1 cellular context compared by ENCODE assay signal in the genomic region with DNA sequence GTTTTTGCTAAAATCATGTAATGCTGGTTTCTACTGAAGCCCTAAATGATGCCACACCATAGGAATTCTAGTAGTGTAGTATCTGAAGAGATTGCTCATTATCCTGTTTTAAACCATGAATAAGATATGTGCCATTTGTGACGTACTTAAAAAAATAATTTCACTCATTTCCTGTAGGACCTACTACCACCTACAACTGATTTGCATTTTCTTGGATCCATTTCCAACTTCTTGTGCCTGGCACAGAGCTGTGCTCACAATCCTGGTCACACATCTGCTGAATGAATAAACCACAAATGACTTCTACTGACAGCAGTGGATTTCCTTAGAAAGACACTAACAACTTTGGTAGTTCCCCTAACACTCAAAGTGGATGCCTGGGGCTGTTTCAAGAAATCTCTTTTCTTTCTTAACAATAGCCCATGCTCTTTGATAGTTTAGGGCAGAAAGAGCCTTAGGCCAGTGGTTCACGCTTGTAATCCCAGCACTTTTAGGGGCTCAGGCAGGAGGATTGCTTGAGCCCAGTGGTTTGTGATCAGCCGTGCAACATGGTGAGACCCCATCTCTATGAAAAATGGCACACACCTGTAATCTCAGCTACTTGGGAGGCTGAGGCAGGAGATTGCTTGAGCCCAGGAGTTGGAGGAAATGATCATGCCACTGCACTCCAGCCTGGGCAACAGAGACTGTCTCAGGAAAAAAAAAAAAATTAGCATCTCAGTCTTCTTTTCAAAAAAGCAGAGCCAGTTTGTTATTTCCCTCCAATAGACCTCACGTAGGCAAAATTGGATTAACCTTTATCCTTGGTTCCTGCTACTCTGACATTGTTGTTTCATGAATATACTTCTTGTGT.
TF ChIP-seq lines count a peak whose summit lies in the region.

No MANE protein-coding gene starts in this region.

TF ChIP-seq in endothelial cell of umbilical vein, 7 proteins besides CTCF, POLR2A, EP300 and RAD21:
- TF ChIP-seq, protein P1, sequence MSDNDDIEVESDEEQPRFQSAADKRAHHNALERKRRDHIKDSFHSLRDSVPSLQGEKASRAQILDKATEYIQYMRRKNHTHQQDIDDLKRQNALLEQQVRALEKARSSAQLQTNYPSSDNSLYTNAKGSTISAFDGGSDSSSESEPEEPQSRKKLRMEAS (IDR thresholded peaks at IDR 0.05; ENCODE audit: insufficient read depth, insufficient read length) = no peak
- peak; percentile 56 for TF ChIP-seq GATA2 (IDR thresholded peaks at IDR 0.05; ENCODE audit: insufficient read depth, insufficient read length, low read depth, low read length)
- TF ChIP-seq MYC (IDR thresholded peaks at IDR 0.05; ENCODE audit: low read depth, low read length) = no peak
- TF ChIP-seq JUN (IDR thresholded peaks at IDR 0.05; ENCODE audit: borderline replicate concordance, insufficient read depth, insufficient read length, low read depth) = no peak
- no peak for TF ChIP-seq EZH2 (IDR thresholded peaks at IDR 0.05; ENCODE audit: borderline replicate concordance, low read depth, low read length, severe bottlenecking)
- TF ChIP-seq FOS (IDR thresholded peaks at IDR 0.05; ENCODE audit: borderline replicate concordance, insufficient read depth, low read length) = peak; percentile 81
- TF ChIP-seq POLR2AphosphoS5 (IDR thresholded peaks at IDR 0.05; ENCODE audit: insufficient read depth, low read depth, low read length) = peak; percentile 18
